Comparison of ENCODE assay signal across 8 cellular contexts in genomic region chr3:182794455-182794773, GRCh38. TPM values are rescaled to one million over a fixed set of nuclear protein-coding genes. Genes with fewer than 3 reads are reported as not detected.
A peak's percentile ranks its signal among the peaks of the same experiment; 100 is the strongest.
DNase-seq lines count a peak whose midpoint lies in the region; ATAC-seq, FAIRE-seq and TF ChIP-seq lines count a peak whose summit lies in the region.

No MANE protein-coding gene starts in this region.

- H3K9me3 Mint-ChIP-seq in activated CD4-positive, alpha-beta T cell treated with anti-CD3 and anti-CD28 coated beads for 36 hours (ENCODE audit: low read depth) = no peaks in the 10 kb centered on the region
- H3K9me3 Mint-ChIP-seq in activated T-helper 2 cell treated with anti-CD3 and anti-CD28 coated beads, Interferon-gamma antibody, Interleukin-2, Interleukin-4, amounts not matched to agents 10 μg/mL and 5 μg/mL and 100 μg/mL, durations not matched to agents 14 hours and 24 hours and 36 hours = no peaks in the 10 kb centered on the region

- peaks cover 33% of the 10 kb centered on the region for H3K4me1 Mint-ChIP-seq in activated CD4-positive, alpha-beta T cell treated with anti-CD3 and anti-CD28 coated beads for 36 hours
- H3K4me1 Mint-ChIP-seq in activated T-helper 2 cell treated with anti-CD3 and anti-CD28 coated beads, Interferon-gamma antibody, Interleukin-2, Interleukin-4, amounts not matched to agents 10 μg/mL and 5 μg/mL and 100 μg/mL, durations not matched to agents 14 hours and 24 hours and 36 hours (ENCODE audit: low read depth) = peaks cover 31% of the 10 kb centered on the region

- no peaks in the 10 kb centered on the region for H3K27me3 Mint-ChIP-seq in activated CD4-positive, alpha-beta T cell treated with anti-CD3 and anti-CD28 coated beads for 36 hours
- no peaks in the 10 kb centered on the region for H3K27me3 Mint-ChIP-seq in activated T-helper 2 cell treated with anti-CD3 and anti-CD28 coated beads, Interferon-gamma antibody, Interleukin-2, Interleukin-4, amounts not matched to agents 10 μg/mL and 5 μg/mL and 100 μg/mL, durations not matched to agents 14 hours and 24 hours and 36 hours (ENCODE audit: low read depth)

- H3K36me3 Mint-ChIP-seq in activated CD4-positive, alpha-beta T cell treated with anti-CD3 and anti-CD28 coated beads for 36 hours (ENCODE audit: low read depth) = peaks cover 18% of the 10 kb centered on the region
- H3K36me3 Mint-ChIP-seq in activated T-helper 2 cell treated with anti-CD3 and anti-CD28 coated beads, Interferon-gamma antibody, Interleukin-2, Interleukin-4, amounts not matched to agents 10 μg/mL and 5 μg/mL and 100 μg/mL, durations not matched to agents 14 hours and 24 hours and 36 hours (ENCODE audit: low read depth) = peaks cover 33% of the 10 kb centered on the region

- intact Hi-C loops in activated CD4-positive, alpha-beta T cell treated with anti-CD3 and anti-CD28 coated beads for 36 hours (cut with DNase I, micrococcal nuclease) = loop anchor here (1.0 to 10.0 kb wide), 7 partner anchors 43 to 1880 kb away; partner anchors contain the start of genes ABCC5 (in 1 of the 2), DCUN1D1 (in 1 of the 2), FXR1 (in 1 of the 2) and KLHL24 (in 1 of the 2)
- intact Hi-C loops in activated T-helper 2 cell treated with anti-CD3 and anti-CD28 coated beads, Interferon-gamma antibody, Interleukin-2, Interleukin-4, amounts not matched to agents 10 μg/mL and 5 μg/mL and 100 μg/mL, durations not matched to agents 14 hours and 24 hours and 36 hours (cut with micrococcal nuclease) = loop anchor here (5.0 to 10.0 kb wide), 4 partner anchors 68 to 640 kb away; partner anchors contain the start of gene MCCC1

- H3K9ac ChIP-seq in keratinocyte (ENCODE audit: control insufficient read depth, extremely low read depth, insufficient read depth, low read length) = peak overlapping the region; percentile 83

- H3K27ac ChIP-seq in keratinocyte (ENCODE audit: control insufficient read depth, insufficient read depth, low read length) (peak overlapping the region; percentile 81), temporal lobe (ENCODE audit: low read depth, low read length) (peak overlapping the region; percentile 23)

- H3K4me1 ChIP-seq in keratinocyte (ENCODE audit: control insufficient read depth, extremely low read depth, insufficient read depth, low read length) = peaks cover 22% of the 10 kb centered on the region

- dilution Hi-C loops in keratinocyte (cut with MboI; ENCODE audit: extremely low pct_ligation_motif_present, low sequenced_read_pairs) = no loop called here

- no peak for FAIRE-seq in keratinocyte (lab: Jason Lieb, UNC)

- peaks cover 55% of the 10 kb centered on the region for H3K79me2 ChIP-seq in keratinocyte (ENCODE audit: control insufficient read depth, insufficient read depth, low read length)

- no peaks in the 10 kb centered on the region for H3K36me3 ChIP-seq in keratinocyte (ENCODE audit: control insufficient read depth in 2 of 2, extremely low read depth in 1 of 2, insufficient read depth in 2 of 2, low read length in 2 of 2)

- no peak for DNase-seq in activated CD4-positive, alpha-beta T cell treated with anti-CD3 and anti-CD28 coated beads for 36 hours
- no peak for DNase-seq in activated CD4-positive, alpha-beta T cell treated with anti-CD3 and anti-CD28 coated beads for 48 hours
- DNase-seq in activated T-helper 2 cell treated with anti-CD3 and anti-CD28 coated beads, Interferon-gamma antibody, Interleukin-2, Interleukin-4, amounts not matched to agents 10 μg/mL and 5 μg/mL and 100 μg/mL, durations not matched to agents 14 hours and 24 hours and 36 hours (ENCODE audit: low spot score) = no peak
- no peak for DNase-seq in keratinocyte (ENCODE audit: low read depth, low spot score)
- DNase-seq in stimulated activated naive CD4-positive, alpha-beta T cell treated with Interleukin-2 at 50 U/mL for 16 hours (lab: John Stamatoyannopoulos, UW) = no peak

- H3K27ac Mint-ChIP-seq in activated CD4-positive, alpha-beta T cell treated with anti-CD3 and anti-CD28 coated beads for 36 hours = peak overlapping the region; percentile 99
- peak overlapping the region; percentile 92 for H3K27ac Mint-ChIP-seq in activated T-helper 2 cell treated with anti-CD3 and anti-CD28 coated beads, Interferon-gamma antibody, Interleukin-2, Interleukin-4, amounts not matched to agents 10 μg/mL and 5 μg/mL and 100 μg/mL, durations not matched to agents 14 hours and 24 hours and 36 hours

- peak overlapping the region; percentile 80 to 89 (median 83) for H3K4me3 ChIP-seq in keratinocyte (ENCODE audit: control insufficient read depth in 2 of 3, extremely low read depth in 1 of 3, insufficient read depth in 2 of 3, low read depth in 1 of 3, low read length in 3 of 3)

- POLR2A ChIA-PET in activated CD4-positive, alpha-beta T cell treated with anti-CD3 and anti-CD28 coated beads for 36 hours (lab: Charles Lee) = no interaction called here

- H2AFZ ChIP-seq in keratinocyte (ENCODE audit: control insufficient read depth, low read length) = peak overlapping the region; percentile 62

- H3K4me3 Mint-ChIP-seq in activated CD4-positive, alpha-beta T cell treated with anti-CD3 and anti-CD28 coated beads for 36 hours = peak overlapping the region; percentile 96
- peak overlapping the region; percentile 92 for H3K4me3 Mint-ChIP-seq in activated T-helper 2 cell treated with anti-CD3 and anti-CD28 coated beads, Interferon-gamma antibody, Interleukin-2, Interleukin-4, amounts not matched to agents 10 μg/mL and 5 μg/mL and 100 μg/mL, durations not matched to agents 14 hours and 24 hours and 36 hours (ENCODE audit: low read depth)

- H3K4me2 ChIP-seq in keratinocyte (ENCODE audit: control insufficient read depth, extremely low read depth, insufficient read depth, low read depth, low read length) = peak overlapping the region; percentile 88

- H3K27me3 ChIP-seq in keratinocyte (ENCODE audit: control insufficient read depth, extremely low read depth, insufficient read depth, low read length) = no peaks in the 10 kb centered on the region

- TF ChIP-seq CTCF in keratinocyte (optimal IDR thresholded peaks at IDR 0.05 in 1 of 3, IDR thresholded peaks at IDR 0.05 in 1 of 3, conservative IDR thresholded peaks at IDR 0.05 in 1 of 3; ENCODE audit: extremely low read depth in 1 of 3, insufficient read depth in 2 of 3, low read length in 3 of 3) = no peak

- H3K9me3 ChIP-seq in keratinocyte (ENCODE audit: control insufficient read depth, low read depth, low read length) = no peaks in the 10 kb centered on the region

- CTCF ChIA-PET in activated CD4-positive, alpha-beta T cell treated with anti-CD3 and anti-CD28 coated beads for 36 hours (lab: Charles Lee) = interaction anchor here (1.0 to 1.3 kb wide), 2 partner anchors 10 to 43 kb away, joined by 3 read pairs; no protein-coding TSS in a partner anchor

- H4K20me1 ChIP-seq in keratinocyte (ENCODE audit: control insufficient read depth, extremely low read depth, insufficient read depth, low read length) = no peaks in the 10 kb centered on the region

- ATAC-seq in activated CD4-positive, alpha-beta T cell treated with anti-CD3 and anti-CD28 coated beads for 36 hours = no peak
- ATAC-seq in GM18909 (IDR thresholded peaks at IDR 0.05; ENCODE audit: poor library complexity, unreplicated experiment) (no peak), HG02973 (IDR thresholded peaks at IDR 0.05; ENCODE audit: unreplicated experiment) (no peak)

- H3K9me1 ChIP-seq in keratinocyte (ENCODE audit: control insufficient read depth, extremely low read depth, insufficient read depth, low read length) = no peaks in the 10 kb centered on the region

RNA-seq across cellular contexts. Expression of gene ATP11B, which starts 1.1 kb away (rescaled TPM):
- 10 to 100 TPM; 64.6 to 86.7 TPM for total RNA-seq in activated CD4-positive, alpha-beta T cell treated with anti-CD3 and anti-CD28 coated beads for 36 hours
- 97.5 and 98.3 TPM in 2 replicates for total RNA-seq in activated T-helper 2 cell treated with anti-CD3 and anti-CD28 coated beads, Interferon-gamma antibody, Interleukin-2, Interleukin-4, amounts not matched to agents 10 μg/mL and 5 μg/mL and 100 μg/mL, durations not matched to agents 14 hours and 24 hours and 36 hours
- polyA plus RNA-seq in keratinocyte = 15.1 to 28.9 TPM (median 22.0 TPM) in 3 replicates
- 75.5 TPM for polyA plus RNA-seq in keratinocyte (2011; ENCODE audit: low read depth)
- 8.7 and 17.7 TPM in 2 replicates for polyA plus RNA-seq in keratinocyte (2011; cell fraction: cytosol; rRNA removed)
- polyA plus RNA-seq in keratinocyte (2011; cell fraction: nucleus; rRNA removed) = 23.1 and 28.4 TPM in 2 replicates
- 23.9 and 26.0 TPM in 2 replicates for polyA plus RNA-seq in keratinocyte (2012; ENCODE audit: low replicate concordance)
- 17.8 to 50.6 TPM (median 22.8 TPM) in 3 replicates for polyA minus RNA-seq in keratinocyte
- polyA minus RNA-seq in keratinocyte (2011; cell fraction: cytosol; rRNA and poly(A)+ RNA removed) = 16.5 TPM
- polyA minus RNA-seq in keratinocyte (2011; cell fraction: nucleus; rRNA and poly(A)+ RNA removed) = 40.6 and 68.4 TPM in 2 replicates
- total RNA-seq in temporal lobe = 62.7 TPM
